22 cellular contexts compared by ENCODE assay signal in the genomic region with DNA sequence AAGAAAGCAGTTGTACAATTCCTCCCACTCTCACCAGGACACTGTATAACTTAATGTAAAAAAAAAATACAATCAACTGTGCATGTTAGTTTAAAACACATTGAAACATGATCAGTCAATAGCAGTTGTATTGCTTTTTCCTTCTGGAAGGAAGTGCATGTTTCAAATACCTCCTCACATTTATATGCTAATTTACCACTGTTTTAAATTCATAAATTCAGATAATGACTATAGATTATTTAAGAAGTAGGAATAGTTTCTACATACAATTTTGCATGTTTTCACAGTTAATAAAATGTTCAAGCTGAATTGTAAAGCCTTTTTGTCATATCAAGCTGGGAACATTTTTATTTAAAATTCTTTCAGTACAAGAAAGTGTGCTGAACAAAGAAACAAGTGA. TPM values are rescaled to one million over a fixed set of nuclear protein-coding genes. Genes with fewer than 3 reads are reported as not detected.
"Had no signal": no experiment of that assay in that cellular context is flagged by ENCODE, and none has a peak within 500 bp of the region (broad histone marks: within the 10 kb centered on the region; RNA-seq: fewer than 3 reads in every experiment).

No MANE protein-coding gene starts in this region.

- H3K4me1 Mint-ChIP-seq: activated naive CD8-positive, alpha-beta T cell treated with anti-CD3 and anti-CD28 coated beads, Interleukin-2, amount 10 ng/mL, durations not matched to agents 7 days and 5 days had no signal

- H3K9me3 ChIP-seq: heart left ventricle, prostate gland, tibial nerve had no signal

- H3K27ac ChIP-seq: brain microvascular endothelial cell, epithelial cell of prostate, heart left ventricle, prostate gland, skin epidermis, tibial nerve had no signal

- H3K4me3 Mint-ChIP-seq: activated CD4-positive, alpha-beta T cell treated with anti-CD3 and anti-CD28 coated beads, Interleukin-2, amount 10 ng/mL, durations not matched to agents 24 days and 14 days; activated CD8-positive, alpha-beta T cell treated with anti-CD3 and anti-CD28 coated beads, Interleukin-2, amount 10 ng/mL, durations not matched to agents 7 days and 5 days; activated naive CD8-positive, alpha-beta T cell treated with anti-CD3 and anti-CD28 coated beads, Interleukin-2, amount 10 ng/mL, durations not matched to agents 7 days and 5 days; activated T-helper 1 cell treated with anti-CD3 and anti-CD28 coated beads, Interleukin-12 subunit alpha, Interleukin-12 subunit beta, Interleukin-2, Interleukin-4 antibody, amounts not matched to agents 30 ng/mL and 10 ng/mL and 1 ng/mL, durations not matched to agents 14 hours and 24 hours and 36 hours; naive thymus-derived CD8-positive, alpha-beta T cell had no signal

- H3K27ac Mint-ChIP-seq: activated CD4-positive, alpha-beta T cell treated with anti-CD3 and anti-CD28 coated beads, Interleukin-2, amount 10 ng/mL, durations not matched to agents 24 days and 14 days; activated CD8-positive, alpha-beta T cell treated with anti-CD3 and anti-CD28 coated beads, Interleukin-2, amount 10 ng/mL, durations not matched to agents 7 days and 5 days; activated naive CD8-positive, alpha-beta T cell treated with anti-CD3 and anti-CD28 coated beads, Interleukin-2, amount 10 ng/mL, durations not matched to agents 7 days and 5 days; activated T-helper 1 cell treated with anti-CD3 and anti-CD28 coated beads, Interleukin-12 subunit alpha, Interleukin-12 subunit beta, Interleukin-2, Interleukin-4 antibody, amounts not matched to agents 30 ng/mL and 10 ng/mL and 1 ng/mL, durations not matched to agents 14 hours and 24 hours and 36 hours; naive thymus-derived CD8-positive, alpha-beta T cell had no signal

- H3K36me3 ChIP-seq: brain microvascular endothelial cell, heart left ventricle, prostate gland, tibial nerve had no signal

- H3K36me3 Mint-ChIP-seq: activated naive CD8-positive, alpha-beta T cell treated with anti-CD3 and anti-CD28 coated beads, Interleukin-2, amount 10 ng/mL, durations not matched to agents 7 days and 5 days; naive thymus-derived CD8-positive, alpha-beta T cell had no signal

- H3K9me3 Mint-ChIP-seq: activated CD4-positive, alpha-beta T cell treated with anti-CD3 and anti-CD28 coated beads, Interleukin-2, amount 10 ng/mL, durations not matched to agents 24 days and 14 days; activated naive CD8-positive, alpha-beta T cell treated with anti-CD3 and anti-CD28 coated beads, Interleukin-2, amount 10 ng/mL, durations not matched to agents 7 days and 5 days; activated T-helper 1 cell treated with anti-CD3 and anti-CD28 coated beads, Interleukin-12 subunit alpha, Interleukin-12 subunit beta, Interleukin-2, Interleukin-4 antibody, amounts not matched to agents 30 ng/mL and 10 ng/mL and 1 ng/mL, durations not matched to agents 14 hours and 24 hours and 36 hours had no signal

- H3K4me1 ChIP-seq: prostate gland had no signal

- ATAC-seq: activated CD8-positive, alpha-beta T cell treated with anti-CD3 and anti-CD28 coated beads, Interleukin-2, amount 10 ng/mL, durations not matched to agents 7 days and 5 days; heart left ventricle; left lobe of liver; naive thymus-derived CD8-positive, alpha-beta T cell; right cardiac atrium had no signal

- DNase-seq: activated CD4-positive, alpha-beta T cell treated with anti-CD3 and anti-CD28 coated beads, Interleukin-2, amount 10 ng/mL, durations not matched to agents 24 days and 14 days; activated CD4-positive, CD25-positive, alpha-beta regulatory T cell; activated CD8-positive, alpha-beta memory T cell treated with anti-CD3 and anti-CD28 coated beads, Interleukin-2, amount 50 U/mL, for 48 hours; activated CD8-positive, alpha-beta T cell treated with anti-CD3 and anti-CD28 coated beads, Interleukin-2, amount 10 ng/mL, durations not matched to agents 7 days and 5 days; activated naive CD8-positive, alpha-beta T cell treated with anti-CD3 and anti-CD28 coated beads, Interleukin-2, amount 10 ng/mL, durations not matched to agents 7 days and 5 days; brain microvascular endothelial cell; effector memory CD4-positive, alpha-beta T cell; heart left ventricle; mammary epithelial cell; naive thymus-derived CD8-positive, alpha-beta T cell; right cardiac atrium; stimulated activated CD4-positive, alpha-beta T cell treated with anti-CD3 and anti-CD28 coated beads, Interleukin-4, amount 100 ng/mL, for 24 hours; stimulated activated naive CD4-positive, alpha-beta T cell; T-helper 2 cell had no signal

- H3K4me3 ChIP-seq: heart left ventricle, prostate gland, skin epidermis, tibial nerve had no signal

RNA-seq across cellular contexts. Expression of gene GRIA4, which starts 3.3 kb away (rescaled TPM):
- total RNA-seq: activated CD4-positive, alpha-beta T cell treated with anti-CD3 and anti-CD28 coated beads, Interleukin-2, amount 10 ng/mL, durations not matched to agents 24 days and 14 days; activated CD8-positive, alpha-beta T cell treated with anti-CD3 and anti-CD28 coated beads, Interleukin-2, amount 10 ng/mL, durations not matched to agents 7 days and 5 days; activated naive CD8-positive, alpha-beta T cell treated with anti-CD3 and anti-CD28 coated beads, Interleukin-2, amount 10 ng/mL, durations not matched to agents 7 days and 5 days; activated T-helper 1 cell treated with anti-CD3 and anti-CD28 coated beads, Interleukin-12 subunit alpha, Interleukin-12 subunit beta, Interleukin-2, Interleukin-4 antibody, amounts not matched to agents 30 ng/mL and 10 ng/mL and 1 ng/mL, durations not matched to agents 14 hours and 24 hours and 36 hours; left lobe of liver; naive thymus-derived CD8-positive, alpha-beta T cell; omental fat pad; prostate gland; subcutaneous adipose tissue; tibial nerve had no signal
- polyA plus RNA-seq: heart left ventricle; mammary epithelial cell; naive thymus-derived CD8-positive, alpha-beta T cell had no signal
